Comparison of ENCODE assay signal across 28 cellular contexts in genomic region chr6:146113055-146113623, GRCh38.
"Had no signal": no experiment of that assay in that cellular context is flagged by ENCODE, and none has a peak within 500 bp of the region (broad histone marks: within the 10 kb centered on the region; RNA-seq: fewer than 3 reads in every experiment).

No MANE protein-coding gene starts in this region.

- DNase-seq: activated B cell treated with CpG ODN at 0.5 μM for 24 hours; activated CD4-positive, alpha-beta T cell treated with anti-CD3 and anti-CD28 coated beads for 48 hours; activated CD4-positive, alpha-beta T cell treated with anti-CD3 and anti-CD28 coated beads, Interleukin-2, amount 50 U/mL, for 1 hour; activated CD4-positive, alpha-beta T cell treated with anti-CD3 and anti-CD28 coated beads, Interleukin-2, amount 50 U/mL, for 48 hours; activated CD8-positive, alpha-beta memory T cell treated with anti-CD3 and anti-CD28 coated beads for 24 hours; activated CD8-positive, alpha-beta T cell treated with anti-CD3 and anti-CD28 coated beads for 36 hours; activated effector memory CD4-positive, alpha-beta T cell treated with Interleukin-2 at 50 U/mL for 16 hours; activated gamma-delta T cell treated with Interleukin-2 at 50 U/mL for 16 hours; activated naive CD4-positive, alpha-beta T cell treated with anti-CD3 and anti-CD28 coated beads, Interleukin-2, amount 50 U/mL, for 16 hours; activated naive CD4-positive, alpha-beta T cell treated with Interleukin-2 at 50 U/mL for 16 hours; activated T-cell treated with anti-CD3 and anti-CD28 coated beads, Interleukin-2, amount 50 U/mL, for 4 hours; amniotic stem cell; anterior cingulate cortex; brain microvascular endothelial cell; caudate nucleus; cerebellar nuclear complex; colonic mucosa; effector memory CD4-positive, alpha-beta T cell; endodermal cell; foreskin fibroblast; gastrocnemius medialis; T-helper 1 cell; T-helper 17 cell; T1000; WERI-Rb-1 had no signal

- H3K27me3 ChIP-seq: brain microvascular endothelial cell, colonic mucosa, gastrocnemius medialis had no signal

- H3K4me1 ChIP-seq: colonic mucosa, gastrocnemius medialis had no signal

- ATAC-seq: activated CD4-positive, CD25-positive, alpha-beta regulatory T cell treated with anti-CD3 and anti-CD28 coated beads, Interleukin-2, amount 50 U/mL, for 24 hours; activated CD8-positive, alpha-beta T cell treated with anti-CD3 and anti-CD28 coated beads for 36 hours; activated T-cell treated with anti-CD3 and anti-CD28 coated beads, Interleukin-2, amount 50 U/mL, for 4 hours; activated T-helper 17 cell treated with anti-CD3 and anti-CD28 coated beads, Interleukin-2, amount 50 U/mL, for 72 hours; esophagus mucosa; gastrocnemius medialis; T-helper 17 cell had no signal

- H3K9me3 ChIP-seq: colonic mucosa, gastrocnemius medialis had no signal

- H3K4me3 ChIP-seq: colonic mucosa, gastrocnemius medialis had no signal

- H3K27ac ChIP-seq: brain microvascular endothelial cell, colonic mucosa, gastrocnemius medialis, WERI-Rb-1 had no signal

- H3K36me3 ChIP-seq: brain microvascular endothelial cell, colonic mucosa, gastrocnemius medialis, WERI-Rb-1 had no signal
